Comparison of ENCODE assay signal across 36 cellular contexts in genomic region chr4:56315041-56315440, GRCh38.
"Had no signal": no experiment of that assay in that cellular context is flagged by ENCODE, and none has a peak within 500 bp of the region (broad histone marks: within the 10 kb centered on the region; RNA-seq: fewer than 3 reads in every experiment).

No MANE protein-coding gene starts in this region.

- DNase-seq: activated CD4-positive, alpha-beta memory T cell treated with anti-CD3 and anti-CD28 coated beads for 36 hours; activated CD4-positive, alpha-beta T cell treated with anti-CD3 and anti-CD28 coated beads for 1 hour; activated CD4-positive, alpha-beta T cell treated with anti-CD3 and anti-CD28 coated beads for 36 hours; activated CD4-positive, alpha-beta T cell treated with anti-CD3 and anti-CD28 coated beads, Interleukin-2, amount 10 ng/mL, durations not matched to agents 24 days and 14 days; activated CD4-positive, alpha-beta T cell treated with anti-CD3 and anti-CD28 coated beads, Interleukin-2, amount 50 U/mL, for 1 hour; activated CD4-positive, alpha-beta T cell treated with anti-CD3 and anti-CD28 coated beads, Interleukin-2, amount 50 U/mL, for 4 hours; activated CD4-positive, CD25-positive, alpha-beta regulatory T cell; activated CD8-positive, alpha-beta memory T cell treated with anti-CD3 and anti-CD28 coated beads, Interleukin-2, amount 50 U/mL, for 4 hours; activated CD8-positive, alpha-beta T cell treated with anti-CD3 and anti-CD28 coated beads for 36 hours; activated effector memory CD4-positive, alpha-beta T cell treated with anti-CD3 and anti-CD28 coated beads, Interleukin-2, amount 50 U/mL, for 16 hours; activated gamma-delta T cell treated with Interleukin-2 at 50 U/mL for 16 hours; activated naive CD4-positive, alpha-beta T cell; activated naive CD4-positive, alpha-beta T cell treated with anti-CD3 and anti-CD28 coated beads for 36 hours; activated naive CD4-positive, alpha-beta T cell treated with anti-CD3 and anti-CD28 coated beads, Interleukin-2, amount 50 U/mL, for 16 hours; activated naive CD8-positive, alpha-beta T cell treated with anti-CD3 and anti-CD28 coated beads for 36 hours; activated T-cell treated with anti-CD3 and anti-CD28 coated beads for 4 hours; activated T-cell treated with anti-CD3 and anti-CD28 coated beads, Interleukin-2, amount 50 U/mL, for 1 hour; activated T-cell treated with anti-CD3 and anti-CD28 coated beads, Interleukin-2, amount 50 U/mL, for 4 hours; activated T-cell treated with anti-CD3 and anti-CD28 coated beads, Interleukin-2, amount 50 U/mL, for 72 hours; adrenal gland; amniotic stem cell; aorta; body of pancreas; brain microvascular endothelial cell; central memory CD4-positive, alpha-beta T cell; T-helper 1 cell; T-helper 2 cell; T-helper 9 cell had no signal

- H3K4me3 ChIP-seq: adrenal gland, body of pancreas, breast epithelium had no signal

- H3K27me3 Mint-ChIP-seq: activated CD4-positive, alpha-beta memory T cell treated with anti-CD3 and anti-CD28 coated beads for 36 hours; activated CD4-positive, alpha-beta T cell treated with anti-CD3 and anti-CD28 coated beads, Interleukin-2, amount 10 ng/mL, durations not matched to agents 24 days and 14 days; activated CD8-positive, alpha-beta T cell treated with anti-CD3 and anti-CD28 coated beads for 36 hours; activated naive CD8-positive, alpha-beta T cell treated with anti-CD3 and anti-CD28 coated beads for 36 hours had no signal

- H3K27ac ChIP-seq: adrenal gland, body of pancreas, brain microvascular endothelial cell, breast epithelium, VCaP had no signal

- H3K27me3 ChIP-seq: adrenal gland, body of pancreas, brain microvascular endothelial cell, breast epithelium had no signal

- H3K9me3 ChIP-seq: adrenal gland, body of pancreas, breast epithelium had no signal

- H3K4me1 Mint-ChIP-seq: activated CD4-positive, alpha-beta T cell treated with anti-CD3 and anti-CD28 coated beads for 36 hours; activated CD4-positive, alpha-beta T cell treated with anti-CD3 and anti-CD28 coated beads, Interleukin-2, amount 10 ng/mL, durations not matched to agents 24 days and 14 days; activated naive CD8-positive, alpha-beta T cell treated with anti-CD3 and anti-CD28 coated beads for 36 hours; activated T-helper 17 cell treated with anti-CD3 and anti-CD28 coated beads, Interleukin-2, amount 50 U/mL, for 72 hours had no signal

- H3K4me1 ChIP-seq: adrenal gland, body of pancreas, breast epithelium had no signal

- H3K4me3 Mint-ChIP-seq: activated CD4-positive, alpha-beta memory T cell treated with anti-CD3 and anti-CD28 coated beads for 36 hours; activated CD4-positive, alpha-beta T cell treated with anti-CD3 and anti-CD28 coated beads for 36 hours; activated CD4-positive, alpha-beta T cell treated with anti-CD3 and anti-CD28 coated beads, Interleukin-2, amount 10 ng/mL, durations not matched to agents 24 days and 14 days; activated CD8-positive, alpha-beta T cell treated with anti-CD3 and anti-CD28 coated beads for 36 hours; activated naive CD4-positive, alpha-beta T cell treated with anti-CD3 and anti-CD28 coated beads for 36 hours; activated naive CD8-positive, alpha-beta T cell treated with anti-CD3 and anti-CD28 coated beads for 36 hours; activated T-cell treated with anti-CD3 and anti-CD28 coated beads, Interleukin-2, amount 50 U/mL, for 4 hours; activated T-cell treated with anti-CD3 and anti-CD28 coated beads, Interleukin-2, amount 50 U/mL, for 72 hours; activated T-helper 1 cell treated with anti-CD3 and anti-CD28 coated beads, Interleukin-12 subunit alpha, Interleukin-12 subunit beta, Interleukin-2, Interleukin-4 antibody, amounts not matched to agents 30 ng/mL and 10 ng/mL and 1 ng/mL, durations not matched to agents 14 hours and 24 hours and 36 hours; activated T-helper 17 cell treated with anti-CD3 and anti-CD28 coated beads, Interleukin-2, amount 50 U/mL, for 72 hours; T-helper 1 cell treated with Interleukin-12 subunit alpha and Interleukin-12 subunit beta and Interleukin-4 antibody, amounts not matched to agents 30 μg/mL and 1 μg/mL, for 36 hours; T-helper 2 cell treated with Interferon-gamma antibody and Interleukin-4, amounts not matched to agents 5 μg/mL and 100 μg/mL, for 36 hours had no signal

- ATAC-seq: activated CD4-positive, alpha-beta T cell treated with anti-CD3 and anti-CD28 coated beads for 36 hours; activated CD4-positive, CD25-positive, alpha-beta regulatory T cell treated with anti-CD3 and anti-CD28 coated beads, Interleukin-2, amount 50 U/mL, for 24 hours; activated CD8-positive, alpha-beta T cell treated with anti-CD3 and anti-CD28 coated beads for 36 hours; activated naive CD4-positive, alpha-beta T cell treated with anti-CD3 and anti-CD28 coated beads, Interleukin-2, amount 50 U/mL, for 72 hours; activated T-cell treated with anti-CD3 and anti-CD28 coated beads, Interleukin-2, amount 50 U/mL, for 4 hours; activated T-cell treated with anti-CD3 and anti-CD28 coated beads, Interleukin-2, amount 50 U/mL, for 72 hours; activated T-helper 17 cell treated with anti-CD3 and anti-CD28 coated beads, Interleukin-2, amount 50 U/mL, for 72 hours; body of pancreas had no signal

- H3K36me3 Mint-ChIP-seq: activated CD4-positive, alpha-beta memory T cell treated with anti-CD3 and anti-CD28 coated beads for 36 hours; activated naive CD4-positive, alpha-beta T cell treated with anti-CD3 and anti-CD28 coated beads, Interleukin-2, amount 50 U/mL, for 72 hours; activated naive CD8-positive, alpha-beta T cell treated with anti-CD3 and anti-CD28 coated beads for 36 hours had no signal

- H3K9me3 Mint-ChIP-seq: activated CD4-positive, alpha-beta memory T cell treated with anti-CD3 and anti-CD28 coated beads for 36 hours; activated CD4-positive, alpha-beta T cell treated with anti-CD3 and anti-CD28 coated beads, Interleukin-2, amount 10 ng/mL, durations not matched to agents 24 days and 14 days; activated CD8-positive, alpha-beta T cell treated with anti-CD3 and anti-CD28 coated beads for 36 hours; activated naive CD4-positive, alpha-beta T cell treated with anti-CD3 and anti-CD28 coated beads for 36 hours; activated naive CD4-positive, alpha-beta T cell treated with anti-CD3 and anti-CD28 coated beads, Interleukin-2, amount 50 U/mL, for 72 hours; activated naive CD8-positive, alpha-beta T cell treated with anti-CD3 and anti-CD28 coated beads for 36 hours; activated T-cell treated with anti-CD3 and anti-CD28 coated beads, Interleukin-2, amount 50 U/mL, for 4 hours; activated T-helper 1 cell treated with anti-CD3 and anti-CD28 coated beads, Interleukin-12 subunit alpha, Interleukin-12 subunit beta, Interleukin-2, Interleukin-4 antibody, amounts not matched to agents 30 ng/mL and 10 ng/mL and 1 ng/mL, durations not matched to agents 14 hours and 24 hours and 36 hours; activated T-helper 17 cell treated with anti-CD3 and anti-CD28 coated beads, Interleukin-2, amount 50 U/mL, for 72 hours; T-helper 1 cell treated with Interleukin-12 subunit alpha and Interleukin-12 subunit beta and Interleukin-4 antibody, amounts not matched to agents 30 μg/mL and 1 μg/mL, for 36 hours; T-helper 2 cell treated with Interferon-gamma antibody and Interleukin-4, amounts not matched to agents 5 μg/mL and 100 μg/mL, for 36 hours had no signal

- H3K36me3 ChIP-seq: adrenal gland, brain microvascular endothelial cell, breast epithelium had no signal

- H3K27ac Mint-ChIP-seq: activated CD4-positive, alpha-beta memory T cell treated with anti-CD3 and anti-CD28 coated beads for 36 hours; activated CD4-positive, alpha-beta T cell treated with anti-CD3 and anti-CD28 coated beads for 36 hours; activated CD4-positive, alpha-beta T cell treated with anti-CD3 and anti-CD28 coated beads, Interleukin-2, amount 10 ng/mL, durations not matched to agents 24 days and 14 days; activated CD8-positive, alpha-beta T cell treated with anti-CD3 and anti-CD28 coated beads for 36 hours; activated naive CD4-positive, alpha-beta T cell treated with anti-CD3 and anti-CD28 coated beads for 36 hours; activated naive CD8-positive, alpha-beta T cell treated with anti-CD3 and anti-CD28 coated beads for 36 hours; activated T-cell treated with anti-CD3 and anti-CD28 coated beads, Interleukin-2, amount 50 U/mL, for 72 hours; activated T-helper 1 cell treated with anti-CD3 and anti-CD28 coated beads, Interleukin-12 subunit alpha, Interleukin-12 subunit beta, Interleukin-2, Interleukin-4 antibody, amounts not matched to agents 30 ng/mL and 10 ng/mL and 1 ng/mL, durations not matched to agents 14 hours and 24 hours and 36 hours; activated T-helper 17 cell treated with anti-CD3 and anti-CD28 coated beads, Interleukin-2, amount 50 U/mL, for 72 hours; T-helper 1 cell treated with Interleukin-12 subunit alpha and Interleukin-12 subunit beta and Interleukin-4 antibody, amounts not matched to agents 30 μg/mL and 1 μg/mL, for 36 hours; T-helper 2 cell treated with Interferon-gamma antibody and Interleukin-4, amounts not matched to agents 5 μg/mL and 100 μg/mL, for 36 hours had no signal
